Comparison of ENCODE assay signal across 1 cellular context in the genomic region with DNA sequence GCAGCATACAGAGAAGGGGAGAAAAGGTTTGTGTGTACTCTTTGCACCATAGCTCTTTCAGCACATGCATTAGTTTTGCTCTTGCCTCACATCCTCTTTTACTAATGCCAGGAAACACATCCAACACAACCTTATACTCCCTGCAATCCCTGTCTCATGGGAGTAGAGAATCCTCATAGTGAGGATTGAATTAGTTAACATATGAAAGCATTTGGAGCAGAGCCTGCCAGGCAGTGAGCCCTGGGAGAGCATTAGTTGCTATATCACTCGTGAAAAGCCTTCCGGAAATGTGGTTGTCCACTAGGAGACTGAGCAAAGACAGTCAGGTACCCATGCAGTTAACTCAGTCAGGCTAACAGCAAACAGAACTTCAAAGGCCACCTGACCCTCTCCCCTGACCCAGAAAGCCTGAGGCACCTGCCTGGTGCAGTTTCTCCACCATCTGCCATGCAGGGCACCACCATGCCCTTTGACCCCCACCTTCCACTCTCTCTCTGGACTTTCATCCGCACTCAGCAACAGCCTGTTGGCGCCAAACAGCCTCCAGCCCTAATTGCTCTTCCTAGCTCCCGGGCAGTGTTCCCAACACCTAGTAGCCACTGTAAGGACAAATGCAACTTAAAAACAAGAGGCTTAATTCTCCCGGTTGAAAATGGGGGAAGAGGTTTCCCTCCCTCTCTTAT.
TF ChIP-seq lines count a peak whose summit lies in the region.

No MANE protein-coding gene starts in this region.

TF ChIP-seq in H1, 55 proteins besides CTCF, POLR2A, EP300 and RAD21:
- no peak for TF ChIP-seq RFX5 (IDR thresholded peaks at IDR 0.05; ENCODE audit: borderline replicate concordance, low read depth, low read length)
- TF ChIP-seq SP2 (IDR thresholded peaks at IDR 0.05; ENCODE audit: low read length): no peak
- TF ChIP-seq CEBPB (IDR thresholded peaks at IDR 0.05; ENCODE audit: low read depth, low read length): no peak
- no peak for TF ChIP-seq GTF2F1 (IDR thresholded peaks at IDR 0.05; ENCODE audit: borderline replicate concordance, low read depth, low read length)
- no peak for TF ChIP-seq CBX5 (IDR thresholded peaks at IDR 0.05; ENCODE audit: low read depth, low read length)
- no peak for TF ChIP-seq JUN (IDR thresholded peaks at IDR 0.05; ENCODE audit: low read depth, low read length)
- TF ChIP-seq KDM5A (IDR thresholded peaks at IDR 0.05; ENCODE audit: low read length): no peak
- no peak for TF ChIP-seq SP1 (IDR thresholded peaks at IDR 0.05; ENCODE audit: low read depth, low read length)
- no peak for TF ChIP-seq ASH2L (IDR thresholded peaks at IDR 0.05; ENCODE audit: low read length)
- no peak for TF ChIP-seq KDM1A (IDR thresholded peaks at IDR 0.05; ENCODE audit: borderline replicate concordance, low read length)
- TF ChIP-seq SUZ12 (IDR thresholded peaks at IDR 0.05; ENCODE audit: low read length): no peak
- TF ChIP-seq, protein P1, sequence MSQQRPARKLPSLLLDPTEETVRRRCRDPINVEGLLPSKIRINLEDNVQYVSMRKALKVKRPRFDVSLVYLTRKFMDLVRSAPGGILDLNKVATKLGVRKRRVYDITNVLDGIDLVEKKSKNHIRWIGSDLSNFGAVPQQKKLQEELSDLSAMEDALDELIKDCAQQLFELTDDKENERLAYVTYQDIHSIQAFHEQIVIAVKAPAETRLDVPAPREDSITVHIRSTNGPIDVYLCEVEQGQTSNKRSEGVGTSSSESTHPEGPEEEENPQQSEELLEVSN (IDR thresholded peaks at IDR 0.05): no peak
- no peak for TF ChIP-seq FOSL1 (IDR thresholded peaks at IDR 0.05; ENCODE audit: insufficient read depth, low read depth, low read length)
- TF ChIP-seq TCF12 (IDR thresholded peaks at IDR 0.05; ENCODE audit: low read depth, low read length): no peak
- TF ChIP-seq HDAC6 (IDR thresholded peaks at IDR 0.05; ENCODE audit: low read depth, low read length): no peak
- no peak for TF ChIP-seq TEAD4 (IDR thresholded peaks at IDR 0.05; ENCODE audit: low read depth, low read length)
- TF ChIP-seq BCL11A (IDR thresholded peaks at IDR 0.05; ENCODE audit: low read depth in 2 of 2, low read length in 2 of 2): no peak
